ENCODE assay signal across 1 cellular context in genomic region chr12:6613776-6614512, GRCh38.
TF ChIP-seq lines count a peak whose summit lies in the region.

No MANE protein-coding gene starts in this region.

TF ChIP-seq in HepG2, 621 proteins besides CTCF, POLR2A, EP300 and RAD21 (continued from another document):
- TF ChIP-seq ZNF800 (CRISPR knock-in tag; IDR thresholded peaks at IDR 0.05) (no peak), ZNF235 (CRISPR knock-in tag; IDR thresholded peaks at IDR 0.05; ENCODE audit: borderline replicate concordance) (no peak), ZNF678 (CRISPR knock-in tag; IDR thresholded peaks at IDR 0.05) (no peak), BRCA1 (CRISPR knock-in tag; IDR thresholded peaks at IDR 0.05) (no peak), ZNF12 (CRISPR knock-in tag; IDR thresholded peaks at IDR 0.05) (no peak), CREB1 (IDR thresholded peaks at IDR 0.05) (no peak), CREB1 (CRISPR knock-in tag; IDR thresholded peaks at IDR 0.05) (no peak), RELA (CRISPR knock-in tag; IDR thresholded peaks at IDR 0.05) (no peak), CBX2 (IDR thresholded peaks at IDR 0.05; ENCODE audit: low read depth, low read length) (no peak), CBX2 (CRISPR knock-in tag; IDR thresholded peaks at IDR 0.05; ENCODE audit: low read depth) (no peak), AKNA (CRISPR knock-in tag; IDR thresholded peaks at IDR 0.05; ENCODE audit: borderline replicate concordance) (no peak), ZNF768 (CRISPR knock-in tag; IDR thresholded peaks at IDR 0.05) (peak; percentile 46; the same call in 1 of the 2 replicates), ZNF761 (CRISPR knock-in tag; conservative IDR thresholded peaks at IDR 0.05) (peak; percentile 65; the same call in 1 of the 2 replicates), ZNF367 (CRISPR knock-in tag; IDR thresholded peaks at IDR 0.05; ENCODE audit: borderline replicate concordance) (no peak), ZBTB10 (CRISPR knock-in tag; IDR thresholded peaks at IDR 0.05; ENCODE audit: borderline replicate concordance) (no peak), ZBTB39 (CRISPR knock-in tag; IDR thresholded peaks at IDR 0.05) (no peak), CREBL2 (CRISPR knock-in tag; IDR thresholded peaks at IDR 0.05; ENCODE audit: borderline replicate concordance) (no peak)
TF ChIP-seq in HepG2: peak in this region for 117.
